Comparison of ENCODE assay signal across 8 cellular contexts in genomic region chr9:131668439-131669233, GRCh38.
DNase-seq lines count a peak whose midpoint lies in the region; ATAC-seq and TF ChIP-seq lines count a peak whose summit lies in the region.

No MANE protein-coding gene starts in this region.

- H3K27me3 ChIP-seq in Peyer's patch = no peaks in the 10 kb centered on the region
- H3K27me3 ChIP-seq in right cardiac atrium (ENCODE audit: control insufficient read depth, insufficient read depth) = no peaks in the 10 kb centered on the region
- H3K27me3 ChIP-seq in Caco-2 (replicated peaks; ENCODE audit: control insufficient read depth, insufficient read depth, low read length) = no peaks in the 10 kb centered on the region

- H3K4me1 ChIP-seq in Peyer's patch = peaks cover 0 to 54% (median 33%) of the 10 kb centered on the region in 4 donors
- peaks cover 32% of the 10 kb centered on the region for H3K4me1 ChIP-seq in right cardiac atrium (ENCODE audit: control insufficient read depth, insufficient read depth, low read length)
- no peaks in the 10 kb centered on the region for H3K4me1 ChIP-seq in Caco-2

- H3K9me3 ChIP-seq in Peyer's patch = no peaks in the 10 kb centered on the region
- no peaks in the 10 kb centered on the region for H3K9me3 ChIP-seq in right cardiac atrium (ENCODE audit: control insufficient read depth, low read length)
- H3K9me3 ChIP-seq in Caco-2 = no peaks in the 10 kb centered on the region

- no peak for TF ChIP-seq POLR2A in Peyer's patch (IDR thresholded peaks at IDR 0.05)

- no peak overlapping the region for H3K27ac Mint-ChIP-seq in Caco-2 (ENCODE audit: unreplicated experiment)

- H3K27ac ChIP-seq in Peyer's patch (peak overlapping the region; percentile 75 to 88 (median 80)), right cardiac atrium (ENCODE audit: low read length) (peak overlapping the region; percentile 43)

- POLR2A ChIA-PET in Caco-2 (lab: Charles Lee) = no interaction called here

- BruUV-seq in Caco-2 (replicated peaks; lab: Mats Ljungman, UMichigan) = no TSS peak

- H3K4me3 Mint-ChIP-seq in Caco-2 (ENCODE audit: unreplicated experiment) = no peak overlapping the region

- no peaks in the 10 kb centered on the region for H3K27me3 Mint-ChIP-seq in Caco-2 (ENCODE audit: insufficient read depth, unreplicated experiment)

- H3K36me3 ChIP-seq in Peyer's patch (no peaks in the 10 kb centered on the region), Caco-2 (ENCODE audit: control insufficient read depth, insufficient read depth, low read length) (no peaks in the 10 kb centered on the region)

- WGBS in right cardiac atrium = 37% methylated on average over 14 of the region's 14 CpGs

- H3K4me3 ChIP-seq in Peyer's patch (peak overlapping the region in 1 of 4 donors; percentile 14), right cardiac atrium (ENCODE audit: low read length) (no peak overlapping the region), Caco-2 (ENCODE audit: low read depth, low read length) (no peak overlapping the region)

- peak; percentile 44 for ATAC-seq in HG02678 (IDR thresholded peaks at IDR 0.05; ENCODE audit: unreplicated experiment)
- ATAC-seq in right cardiac atrium = peak; percentile 12 to 60
- no peak for ATAC-seq in HG02852 (IDR thresholded peaks at IDR 0.05; ENCODE audit: unreplicated experiment)

- DNase-seq in ELR (ENCODE audit: low read depth) = peak; percentile 86
- DNase-seq in Peyer's patch = peak in 2 of 3 donors; percentile 64 to 77
- DNase-seq in activated naive CD4-positive, alpha-beta T cell (lab: John Stamatoyannopoulos, UW) = peak in 3 of 4 experiments; percentile 22 to 50 (median 37)
- DNase-seq in right cardiac atrium = peak; percentile 47 to 63 (median 58)
- DNase-seq in stimulated activated CD4-positive, alpha-beta T cell treated with anti-CD3 and anti-CD28 coated beads, Interleukin-1b, Interleukin-23, amount 100 ng/mL, for 24 hours (ENCODE audit: low read depth in 4 of 4, low spot score in 1 of 4) = peak in 3 of 4 experiments; percentile 45 to 65 (median 49)
- DNase-seq in Caco-2 = no peak

- H3K9me3 Mint-ChIP-seq in Caco-2 (ENCODE audit: unreplicated experiment) = no peaks in the 10 kb centered on the region

- H3K4me1 Mint-ChIP-seq in Caco-2 (ENCODE audit: low read depth, unreplicated experiment) = no peaks in the 10 kb centered on the region

- H3K36me3 Mint-ChIP-seq in Caco-2 (ENCODE audit: insufficient read depth, unreplicated experiment) = no peaks in the 10 kb centered on the region

- CTCF ChIA-PET in Caco-2 (lab: Charles Lee) = no interaction called here

- intact Hi-C loops in right cardiac atrium (cut with DNase I) (no loop called here), Caco-2 (cut with micrococcal nuclease; ENCODE audit: unreplicated experiment) (no loop called here)

- no peak for TF ChIP-seq CTCF in Peyer's patch (IDR thresholded peaks at IDR 0.05)
- no peak for TF ChIP-seq CTCF in Caco-2 (IDR thresholded peaks at IDR 0.05; ENCODE audit: insufficient read depth in 1 of 2, low read depth in 1 of 2, low read length in 1 of 2, severe bottlenecking in 1 of 2, unreplicated experiment in 1 of 2)

Comparison
In these comparisons a context has a peak if more than half of its experiments do, and no peak if none do; other contexts are left out.
1. DNase-seq: peak in ELR (single experiment), Peyer's patch (2 of 3), activated naive CD4-positive, alpha-beta T cell (3 of 4), right cardiac atrium (3 of 3) and stimulated activated CD4-positive, alpha-beta T cell treated with anti-CD3 and anti-CD28 coated beads, Interleukin-1b, Interleukin-23, amount 100 ng/mL, for 24 hours (3 of 4); none in Caco-2 (0 of 2).